In genomic region chr17:73174126-73174525, GRCh38 we compare ENCODE assay signal across 34 cellular contexts. TPM values are rescaled to one million over a fixed set of nuclear protein-coding genes. Genes with fewer than 3 reads are reported as not detected.
"Had no signal": no experiment of that assay in that cellular context is flagged by ENCODE, and none has a peak within 500 bp of the region (broad histone marks: within the 10 kb centered on the region; RNA-seq: fewer than 3 reads in every experiment).

No MANE protein-coding gene starts in this region.

- H3K27ac ChIP-seq: brain microvascular endothelial cell, epithelial cell of prostate, esophagus squamous epithelium, gastroesophageal sphincter, WERI-Rb-1 had no signal

- H3K4me1 ChIP-seq: esophagus squamous epithelium, gastroesophageal sphincter had no signal

- H3K36me3 ChIP-seq: brain microvascular endothelial cell, esophagus squamous epithelium, gastroesophageal sphincter had no signal

- ATAC-seq: activated CD4-positive, CD25-positive, alpha-beta regulatory T cell treated with anti-CD3 and anti-CD28 coated beads, Interleukin-2, amount 50 U/mL, for 24 hours; activated CD8-positive, alpha-beta T cell treated with anti-CD3 and anti-CD28 coated beads for 36 hours; activated T-cell treated with anti-CD3 and anti-CD28 coated beads, Interleukin-2, amount 50 U/mL, for 4 hours; activated T-helper 17 cell treated with anti-CD3 and anti-CD28 coated beads, Interleukin-2, amount 50 U/mL, for 72 hours; effector memory CD8-positive, alpha-beta T cell; gastroesophageal sphincter; T-helper 17 cell had no signal

- DNase-seq: activated B cell treated with CpG ODN at 0.5 μM for 24 hours; activated CD4-positive, alpha-beta T cell treated with anti-CD3 and anti-CD28 coated beads for 48 hours; activated CD4-positive, alpha-beta T cell treated with anti-CD3 and anti-CD28 coated beads, Interleukin-2, amount 50 U/mL, for 1 hour; activated CD4-positive, alpha-beta T cell treated with anti-CD3 and anti-CD28 coated beads, Interleukin-2, amount 50 U/mL, for 48 hours; activated CD8-positive, alpha-beta memory T cell treated with anti-CD3 and anti-CD28 coated beads for 24 hours; activated CD8-positive, alpha-beta T cell treated with anti-CD3 and anti-CD28 coated beads for 36 hours; activated effector memory CD4-positive, alpha-beta T cell treated with Interleukin-2 at 50 U/mL for 16 hours; activated gamma-delta T cell treated with Interleukin-2 at 50 U/mL for 16 hours; activated naive CD4-positive, alpha-beta T cell treated with anti-CD3 and anti-CD28 coated beads, Interleukin-2, amount 50 U/mL, for 16 hours; activated naive CD4-positive, alpha-beta T cell treated with Interleukin-2 at 50 U/mL for 16 hours; activated T-cell treated with anti-CD3 and anti-CD28 coated beads, Interleukin-2, amount 50 U/mL, for 4 hours; amniotic stem cell; anterior cingulate cortex; brain microvascular endothelial cell; cortex of kidney; dermis blood vessel endothelial cell; effector CD4-positive, alpha-beta T cell; effector memory CD8-positive, alpha-beta T cell; esophagus squamous epithelium; foreskin melanocyte; head of caudate nucleus; T-helper 1 cell; T-helper 17 cell; T1000; WERI-Rb-1 had no signal

- FAIRE-seq: astrocyte, bronchial epithelial cell, colon had no signal

- H3K4me3 ChIP-seq: esophagus squamous epithelium, gastroesophageal sphincter had no signal

- H3K27me3 ChIP-seq: brain microvascular endothelial cell had no signal

- H3K9me3 ChIP-seq: esophagus squamous epithelium, gastroesophageal sphincter had no signal

RNA-seq across cellular contexts. Expression of gene SSTR2, which starts 9.3 kb away (rescaled TPM):
- total RNA-seq: bronchial epithelial cell, dermis blood vessel endothelial cell, fibroblast of lung, fibroblast of villous mesenchyme, T-helper 17 cell had no signal
- polyA plus RNA-seq: fibroblast of lung had no signal
